1 cellular context compared by ENCODE assay signal in genomic region chr16:81485225-81485624, GRCh38.
TF ChIP-seq lines count a peak whose summit lies in the region.

No MANE protein-coding gene starts in this region.

TF ChIP-seq in HCT116, 20 proteins besides CTCF, POLR2A, EP300 and RAD21 (continued from another document):
- TF ChIP-seq ZBTB33 (IDR thresholded peaks at IDR 0.05; ENCODE audit: extremely low read depth, insufficient replicate concordance, low read length): no peak
- no peak for TF ChIP-seq ATF3 (IDR thresholded peaks at IDR 0.05)
- no peak for TF ChIP-seq FOSL1 (IDR thresholded peaks at IDR 0.05; ENCODE audit: low read depth)
- TF ChIP-seq YY1 (IDR thresholded peaks at IDR 0.05; ENCODE audit: extremely low read depth, insufficient replicate concordance, low read depth, low read length): no peak
